6 cellular contexts compared by ENCODE assay signal in the genomic region with DNA sequence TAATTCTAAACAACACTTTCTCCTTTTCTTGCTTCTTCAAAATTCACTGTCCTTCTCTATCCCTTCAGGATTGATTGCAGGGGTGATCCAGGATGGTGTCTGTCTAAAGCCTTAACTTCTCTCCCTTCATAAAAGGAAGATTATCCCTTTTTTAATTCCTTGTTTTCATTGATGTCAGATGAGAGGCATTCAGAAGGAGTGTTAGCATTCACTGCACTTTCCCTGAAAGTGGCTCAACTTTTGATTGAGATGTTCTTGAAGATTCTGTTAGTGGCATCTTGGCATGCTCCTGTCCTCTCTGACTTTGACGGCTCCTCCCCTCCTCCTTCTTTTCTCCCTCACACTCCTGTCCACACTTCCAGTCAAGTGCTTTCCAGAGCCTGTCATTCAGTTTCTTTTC.
"Had no signal": no experiment of that assay in that cellular context is flagged by ENCODE, and none has a peak within 500 bp of the region (broad histone marks: within the 10 kb centered on the region; RNA-seq: fewer than 3 reads in every experiment).

No MANE protein-coding gene starts in this region.

- DNase-seq: GM23248, GOT3, H7, IMR-90 had no signal

- ATAC-seq: HCT116, K562 had no signal
